11 cellular contexts compared by ENCODE assay signal in the genomic region with DNA sequence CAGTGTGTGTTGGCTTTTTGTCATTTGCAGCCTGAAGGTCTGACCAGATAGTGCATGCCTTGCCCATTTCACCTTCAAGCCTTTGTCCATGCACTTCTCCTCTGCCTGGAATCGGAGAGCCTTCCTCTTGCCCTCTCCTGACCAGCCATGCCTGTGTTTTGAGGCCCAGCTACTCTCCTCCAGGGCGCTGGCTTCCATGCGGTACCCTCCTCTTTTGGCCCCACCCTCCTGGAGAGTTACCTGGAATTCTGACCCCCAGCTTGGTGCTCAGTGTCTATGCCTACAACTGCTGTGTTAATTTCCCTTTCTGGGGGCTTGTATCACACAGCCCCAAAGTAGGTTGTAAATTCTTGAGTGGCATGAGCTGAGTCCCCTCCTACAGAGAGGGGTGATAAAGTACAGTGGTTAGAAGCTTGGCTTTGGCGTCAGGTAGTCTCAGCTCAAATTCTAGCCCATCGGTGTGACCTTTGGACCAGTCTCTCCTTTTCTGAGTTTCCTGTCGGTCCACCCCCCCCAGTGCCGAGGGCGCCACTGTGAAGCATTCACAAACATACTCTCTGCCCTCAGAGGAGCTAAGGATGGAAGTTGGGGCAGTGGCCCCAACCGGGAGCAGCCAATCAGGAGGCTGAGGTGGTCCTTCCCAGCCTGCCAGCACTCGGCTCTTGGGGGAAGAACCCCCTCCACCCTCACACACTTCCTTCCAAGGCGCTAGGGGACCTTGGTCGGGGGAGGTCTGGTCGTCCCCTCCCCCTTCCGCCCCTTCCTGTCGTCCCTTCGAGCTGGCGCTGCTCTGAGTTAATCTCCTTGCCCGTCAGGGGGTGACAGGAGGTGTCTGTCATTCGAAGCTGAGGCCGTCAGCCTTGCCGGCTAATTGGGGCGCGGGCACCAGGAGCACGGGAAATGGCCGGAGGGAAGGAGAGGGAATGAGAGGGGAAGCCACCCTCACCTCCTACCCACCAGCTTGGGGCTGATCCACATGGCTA. TPM values are rescaled to one million over a fixed set of nuclear protein-coding genes. Genes with fewer than 3 reads are reported as not detected.
DNase-seq lines count a peak whose midpoint lies in the region; ATAC-seq lines count a peak whose summit lies in the region.
"Had no signal": no experiment of that assay in that cellular context is flagged by ENCODE, and none has a peak within 500 bp of the region (broad histone marks: within the 10 kb centered on the region; RNA-seq: fewer than 3 reads in every experiment).

No MANE protein-coding gene starts in this region.

- peak overlapping the region; percentile 8 for H3K4me3 ChIP-seq in neuron (ENCODE audit: low read length)
- H3K4me3 ChIP-seq: upper lobe of right lung had no signal

- ATAC-seq in GM18519 (IDR thresholded peaks at IDR 0.05; ENCODE audit: low FRiP score, unreplicated experiment), result no peak
- no peak for ATAC-seq in GM18858 (IDR thresholded peaks at IDR 0.05; ENCODE audit: unreplicated experiment)
- ATAC-seq: upper lobe of right lung had no signal

- H3K9me3 ChIP-seq in neuron (ENCODE audit: low read length), result no peaks in the 10 kb centered on the region
- H3K9me3 ChIP-seq: upper lobe of right lung had no signal

- peak; percentile 71 for DNase-seq in G401 (ENCODE audit: low spot score)
- DNase-seq in NCI-H524 treated with DMSO at 0.1 percent for 48 hours (lab: John Stamatoyannopoulos, UW), result peak; percentile 61
- peak; percentile 79 for DNase-seq in ecto neural progenitor cell (ENCODE audit: low spot score)
- DNase-seq in DMS 273 (lab: John Stamatoyannopoulos, UW; ENCODE audit: unreplicated experiment), result no peak
- no peak for DNase-seq in HT-29 (ENCODE audit: low spot score)
- DNase-seq: activated CD4-positive, alpha-beta T cell treated with anti-CD3 and anti-CD28 coated beads, Interleukin-2, amount 50 U/mL, for 4 hours; stimulated activated CD4-positive, alpha-beta T cell treated with anti-CD3 and anti-CD28 coated beads, Interleukin-4, amount 100 ng/mL, for 4 hours; upper lobe of right lung had no signal

- peaks cover 3% of the 10 kb centered on the region for H3K27me3 ChIP-seq in neuron (ENCODE audit: insufficient read depth, low read length)
- H3K27me3 ChIP-seq: upper lobe of right lung had no signal

- no peaks in the 10 kb centered on the region for H3K36me3 ChIP-seq in neuron (ENCODE audit: insufficient read depth, low read length)
- H3K36me3 ChIP-seq: upper lobe of right lung had no signal

- in situ Hi-C loops in G401 (cut with HindIII; ENCODE audit: low sequenced_read_pairs), result loop anchor here (5.0 kb wide), 1 partner anchor 46 kb away; no protein-coding TSS in a partner anchor

- peaks cover 39% of the 10 kb centered on the region for H3K4me1 ChIP-seq in neuron (ENCODE audit: insufficient read depth, low read length)

- H2AFZ ChIP-seq in neuron (ENCODE audit: low read depth, low read length), result no peak overlapping the region

RNA-seq across cellular contexts. Expression of gene CXXC5, which starts 52.9 kb away (rescaled TPM):
- 280 and 322 TPM in 2 replicates for total RNA-seq in G401 (2014; rRNA removed; shearing (Covaris generic))
- total RNA-seq in HT-29 (2014; rRNA removed; shearing (Covaris generic)), result 211 and 220 TPM in 2 replicates

Comparison
In these comparisons a context has a peak if more than half of its experiments do, and no peak if none do; other contexts are left out.
1. DNase-seq: peak in G401 (single experiment), NCI-H524 treated with DMSO at 0.1 percent for 48 hours (single experiment) and ecto neural progenitor cell (single experiment); none in DMS 273 (single experiment) and HT-29 (single experiment).